24 cellular contexts compared by ENCODE assay signal in genomic region chr5:83394190-83394589, GRCh38.
DNase-seq lines count a peak whose midpoint lies in the region; ATAC-seq, FAIRE-seq and TF ChIP-seq lines count a peak whose summit lies in the region.
"Had no signal": no experiment of that assay in that cellular context is flagged by ENCODE, and none has a peak within 500 bp of the region (broad histone marks: within the 10 kb centered on the region; RNA-seq: fewer than 3 reads in every experiment).

No MANE protein-coding gene starts in this region.

- H3K79me2 ChIP-seq in PC-3 (ENCODE audit: low read length), result no peaks in the 10 kb centered on the region

- H2AFZ ChIP-seq in PC-3 (ENCODE audit: low read length), result no peak overlapping the region

- POLR2A ChIA-PET in PC-3 (lab: Charles Lee; ENCODE audit: unreplicated experiment), result no interaction called here

- H3K27me3 ChIP-seq in PC-3 (ENCODE audit: low read length) (no peaks in the 10 kb centered on the region), bronchial epithelial cell (ENCODE audit: control insufficient read depth, insufficient read depth, low read length) (no peaks in the 10 kb centered on the region)
- H3K27me3 ChIP-seq: BE2C, BLaER1 had no signal

- H3K36me3 ChIP-seq in PC-3 (ENCODE audit: low read depth, low read length), result no peaks in the 10 kb centered on the region
- H3K36me3 ChIP-seq in bronchial epithelial cell (ENCODE audit: control insufficient read depth, insufficient read depth, low read length), result no peaks in the 10 kb centered on the region
- H3K36me3 ChIP-seq: BE2C, BLaER1 had no signal

- CTCF ChIA-PET in PC-3 (lab: Charles Lee), result no interaction called here

- H3K4me2 ChIP-seq in PC-3 (ENCODE audit: low read length), result no peak overlapping the region
- H3K4me2 ChIP-seq: BLaER1 had no signal

- H3K9ac ChIP-seq in PC-3 (ENCODE audit: low read length), result no peak overlapping the region
- H3K9ac ChIP-seq: BLaER1 had no signal

- no peak overlapping the region for H3K27ac ChIP-seq in PC-3 (ENCODE audit: low read length)
- H3K27ac ChIP-seq: BLaER1 had no signal

- H3K9me3 ChIP-seq in PC-3 (ENCODE audit: low read length), result no peaks in the 10 kb centered on the region
- H3K9me3 ChIP-seq: BE2C, BLaER1 had no signal

- BruUV-seq in PC-3 (replicated peaks; lab: Mats Ljungman, UMichigan), result no TSS peak

- ATAC-seq in PC-3, result peak; percentile 84
- ATAC-seq: GM12878 had no signal

- no peaks in the 10 kb centered on the region for H3K4me1 ChIP-seq in PC-3 (ENCODE audit: insufficient read depth, low read length)
- H3K4me1 ChIP-seq: BE2C, BLaER1 had no signal

- H4K20me1 ChIP-seq in PC-3 (ENCODE audit: low read length), result no peaks in the 10 kb centered on the region
- H4K20me1 ChIP-seq: BLaER1 had no signal

- TF ChIP-seq CTCF in PC-3 (conservative IDR thresholded peaks at IDR 0.05; ENCODE audit: low read depth, low read length) (no peak), bronchial epithelial cell (IDR thresholded peaks at IDR 0.05; ENCODE audit: insufficient read depth, low read length, severe bottlenecking) (no peak)

- H3F3A ChIP-seq in PC-3 (ENCODE audit: low read length, unreplicated experiment), result no peaks in the 10 kb centered on the region

- FAIRE-seq in bronchial epithelial cell (lab: Jason Lieb, UNC), result no peak
- FAIRE-seq: A204.1, GM12878, GM19239 had no signal

- H3K4me3 ChIP-seq in PC-3 (ENCODE audit: low read length) (no peak overlapping the region), bronchial epithelial cell (ENCODE audit: low read depth, low read length) (no peak overlapping the region)
- H3K4me3 ChIP-seq: BLaER1, GM12878 had no signal

- intact Hi-C loops in PC-3 (cut with micrococcal nuclease), result no loop called here

- no peaks in the 10 kb centered on the region for H3K9me2 ChIP-seq in PC-3 (replicated peaks; ENCODE audit: low read length)

- peak; percentile 36 for DNase-seq in DMS53 treated with DMSO at 0.1 percent for 48 hours (lab: John Stamatoyannopoulos, UW; ENCODE audit: unreplicated experiment)
- DNase-seq in PC-3, result peak; percentile 68
- DNase-seq in bronchial epithelial cell (ENCODE audit: low read depth), result peak; percentile 29
- no peak for DNase-seq in stimulated activated CD4-positive, alpha-beta T cell treated with anti-CD3 and anti-CD28 coated beads, Interleukin-2, amount 100 ng/mL, for 24 hours
- no peak for DNase-seq in COLO829 (ENCODE audit: low spot score)
- no peak for DNase-seq in HK-2 (ENCODE audit: unreplicated experiment)
- DNase-seq in NCI-H1694 (lab: John Stamatoyannopoulos, UW), result no peak
- DNase-seq: 8988T; ACHN; BE2C; C1 segment of cervical spinal cord; CD4-positive, alpha-beta memory T cell; CD4-positive, CD25-positive, alpha-beta regulatory T cell; COR-L47; DMS 273 treated with DMSO at 0.1 percent for 48 hours; DMS153; DMS79; DND-41; EL; GDM1 had no signal

Comparison
In these comparisons a context has a peak if more than half of its experiments do, and no peak if none do; other contexts are left out.
1. DNase-seq: peak in DMS53 treated with DMSO at 0.1 percent for 48 hours (single experiment), PC-3 (single experiment) and bronchial epithelial cell (single experiment); none in stimulated activated CD4-positive, alpha-beta T cell treated with anti-CD3 and anti-CD28 coated beads, Interleukin-2, amount 100 ng/mL, for 24 hours (0 of 2), COLO829 (single experiment), HK-2 (single experiment) and NCI-H1694 (single experiment).